In genomic region chr2:191617589-191617988, GRCh38 we compare ENCODE assay signal across 8 cellular contexts.
DNase-seq lines count a peak whose midpoint lies in the region; ATAC-seq and TF ChIP-seq lines count a peak whose summit lies in the region.

No MANE protein-coding gene starts in this region.

- H3K36me3 Mint-ChIP-seq in activated naive CD8-positive, alpha-beta T cell treated with anti-CD3 and anti-CD28 coated beads, Interleukin-2, amount 10 ng/mL, durations not matched to agents 7 days and 5 days, result peaks cover 28% of the 10 kb centered on the region

- POLR2A ChIA-PET in activated naive CD8-positive, alpha-beta T cell treated with anti-CD3 and anti-CD28 coated beads, Interleukin-2, amount 10 ng/mL, durations not matched to agents 7 days and 5 days (lab: Charles Lee), result interaction anchor here (0.6 to 6.6 kb wide), 8 partner anchors 9 to 459 kb away, joined by 3 to 133 read pairs (median 6); partner anchors contain the start of gene NABP1

- no peaks in the 10 kb centered on the region; the same call in 1 of the 2 replicates for H3K9me3 ChIP-seq in MG63

- H3K4me3 ChIP-seq in MG63, result no peak overlapping the region

- peak overlapping the region; percentile 79 for H3K27ac Mint-ChIP-seq in activated naive CD8-positive, alpha-beta T cell treated with anti-CD3 and anti-CD28 coated beads, Interleukin-2, amount 10 ng/mL, durations not matched to agents 7 days and 5 days
- H3K27ac Mint-ChIP-seq in stimulated activated naive CD8-positive, alpha-beta T cell treated with anti-CD3 and anti-CD28 coated beads, Interleukin-15, amount 100 ng/mL, for 72 hours, result peak overlapping the region; percentile 97 to 99

- peak overlapping the region; percentile 48 for H3K4me3 Mint-ChIP-seq in activated naive CD8-positive, alpha-beta T cell treated with anti-CD3 and anti-CD28 coated beads, Interleukin-2, amount 10 ng/mL, durations not matched to agents 7 days and 5 days
- peak overlapping the region; percentile 22 to 62 for H3K4me3 Mint-ChIP-seq in stimulated activated naive CD8-positive, alpha-beta T cell treated with anti-CD3 and anti-CD28 coated beads, Interleukin-15, amount 100 ng/mL, for 72 hours

- H3K27me3 ChIP-seq in MG63, result no peaks in the 10 kb centered on the region

- peak; percentile 49 for DNase-seq in H4 (ENCODE audit: low spot score)
- peak; percentile 68 for DNase-seq in NAMALWA (ENCODE audit: low spot score)
- DNase-seq in activated naive CD8-positive, alpha-beta T cell treated with anti-CD3 and anti-CD28 coated beads, Interleukin-2, amount 10 ng/mL, durations not matched to agents 7 days and 5 days, result no peak
- DNase-seq in stimulated activated naive CD8-positive, alpha-beta T cell treated with anti-CD3 and anti-CD28 coated beads, Interleukin-15, amount 100 ng/mL, for 72 hours, result peak; percentile 40 to 72
- DNase-seq in globus pallidus (ENCODE audit: low spot score), result no peak
- no peak for DNase-seq in erythroblast (lab: John Stamatoyannopoulos, UW)
- no peak for DNase-seq in MG63

- H3K36me3 ChIP-seq in MG63, result no peaks in the 10 kb centered on the region

- no peak for TF ChIP-seq POLR2A in erythroblast (IDR thresholded peaks at IDR 0.05; ENCODE audit: low read length)

- no peaks in the 10 kb centered on the region for H3K27me3 Mint-ChIP-seq in activated naive CD8-positive, alpha-beta T cell treated with anti-CD3 and anti-CD28 coated beads, Interleukin-2, amount 10 ng/mL, durations not matched to agents 7 days and 5 days
- H3K27me3 Mint-ChIP-seq in stimulated activated naive CD8-positive, alpha-beta T cell treated with anti-CD3 and anti-CD28 coated beads, Interleukin-15, amount 100 ng/mL, for 72 hours, result no peaks in the 10 kb centered on the region

- ATAC-seq in GM18499 (IDR thresholded peaks at IDR 0.05; ENCODE audit: insufficient read depth, unreplicated experiment), result peak; percentile 98
- ATAC-seq in activated naive CD8-positive, alpha-beta T cell treated with anti-CD3 and anti-CD28 coated beads, Interleukin-2, amount 10 ng/mL, durations not matched to agents 7 days and 5 days (ENCODE audit: low read depth), result peak; percentile 89
- peak; percentile 89 for ATAC-seq in stimulated activated naive CD8-positive, alpha-beta T cell treated with anti-CD3 and anti-CD28 coated beads, Interleukin-15, amount 100 ng/mL, for 72 hours

- peaks cover 3% of the 10 kb centered on the region for H3K9me3 Mint-ChIP-seq in activated naive CD8-positive, alpha-beta T cell treated with anti-CD3 and anti-CD28 coated beads, Interleukin-2, amount 10 ng/mL, durations not matched to agents 7 days and 5 days
- H3K9me3 Mint-ChIP-seq in stimulated activated naive CD8-positive, alpha-beta T cell treated with anti-CD3 and anti-CD28 coated beads, Interleukin-15, amount 100 ng/mL, for 72 hours, result no peaks in the 10 kb centered on the region

- H3K4me1 Mint-ChIP-seq in activated naive CD8-positive, alpha-beta T cell treated with anti-CD3 and anti-CD28 coated beads, Interleukin-2, amount 10 ng/mL, durations not matched to agents 7 days and 5 days, result peaks cover 36% of the 10 kb centered on the region
- peaks cover 61% of the 10 kb centered on the region for H3K4me1 Mint-ChIP-seq in stimulated activated naive CD8-positive, alpha-beta T cell treated with anti-CD3 and anti-CD28 coated beads, Interleukin-15, amount 100 ng/mL, for 72 hours

Comparison
In these comparisons a context has a peak if more than half of its experiments do, and no peak if none do; other contexts are left out.
1. DNase-seq: peak in H4 (single experiment), NAMALWA (single experiment) and stimulated activated naive CD8-positive, alpha-beta T cell treated with anti-CD3 and anti-CD28 coated beads, Interleukin-15, amount 100 ng/mL, for 72 hours (2 of 2); none in activated naive CD8-positive, alpha-beta T cell treated with anti-CD3 and anti-CD28 coated beads, Interleukin-2, amount 10 ng/mL, durations not matched to agents 7 days and 5 days (single experiment), globus pallidus (single experiment), erythroblast (0 of 2) and MG63 (single experiment).
2. Peak in every context shown above with its lines, with median percentiles within 50 percentile points of each other: ATAC-seq.